ENCODE assay signal across 11 cellular contexts in the genomic region with DNA sequence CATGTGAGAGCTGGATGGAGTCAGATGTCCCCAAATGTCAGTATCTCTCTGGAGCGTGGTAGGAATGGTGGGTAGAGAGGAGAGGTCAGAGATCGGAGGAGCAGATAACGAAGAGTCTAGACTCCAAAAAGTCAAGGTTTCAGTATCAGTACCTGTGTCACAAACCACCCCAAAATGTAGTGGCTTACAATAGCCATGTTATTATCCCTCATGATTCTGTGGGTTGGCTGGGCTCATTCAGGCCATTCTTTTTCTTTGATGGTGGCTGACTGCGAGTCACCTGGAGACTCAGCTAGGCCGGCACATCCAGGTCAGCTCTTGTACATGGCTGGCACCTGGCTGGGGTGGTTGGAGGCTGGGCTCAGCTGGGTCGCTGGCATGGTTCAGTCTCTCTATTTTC. TPM values are rescaled to one million over a fixed set of nuclear protein-coding genes. Genes with fewer than 3 reads are reported as not detected.
A peak's percentile ranks its signal among the peaks of the same experiment; 100 is the strongest.
DNase-seq lines count a peak whose midpoint lies in the region; ATAC-seq and TF ChIP-seq lines count a peak whose summit lies in the region.
"Had no signal": no experiment of that assay in that cellular context is flagged by ENCODE, and none has a peak within 500 bp of the region (broad histone marks: within the 10 kb centered on the region; RNA-seq: fewer than 3 reads in every experiment).

No MANE protein-coding gene starts in this region.

- H3K9me2 ChIP-seq in SU-DHL-6 (replicated peaks; ENCODE audit: insufficient read depth, low read length) (no peaks in the 10 kb centered on the region), hepatocyte (replicated peaks; ENCODE audit: insufficient read depth) (no peaks in the 10 kb centered on the region)

- DNase-seq in natural killer cell treated with Interleukin-12 subunit alpha and Interleukin-12 subunit beta and Interleukin-15 and Interleukin-18, amount 100 ng/mL, for 72 hours (ENCODE audit: low spot score), result no peak
- DNase-seq in EL, result no peak
- DNase-seq in hepatocyte (ENCODE audit: low spot score), result no peak
- DNase-seq in NCI-H2171 (lab: John Stamatoyannopoulos, UW), result no peak
- DNase-seq: foreskin fibroblast, psoas muscle, SJCRH30 had no signal

- H3K4me1 ChIP-seq in hepatocyte (ENCODE audit: insufficient read depth), result peaks cover 1% of the 10 kb centered on the region
- H3K4me1 ChIP-seq: psoas muscle, SJCRH30 had no signal

- peaks cover 61 to 64% of the 10 kb centered on the region in 2 donors for H3K4me1 Mint-ChIP-seq in natural killer cell treated with Interleukin-12 subunit alpha and Interleukin-12 subunit beta and Interleukin-15 and Interleukin-18, amount 100 ng/mL, for 72 hours (ENCODE audit: low read depth in 2 of 2)

- TF ChIP-seq CTCF in SU-DHL-6 (IDR thresholded peaks at IDR 0.05; ENCODE audit: insufficient read depth, low read length, poor library complexity, severe bottlenecking), result no peak
- TF ChIP-seq CTCF in hepatocyte (IDR thresholded peaks at IDR 0.05; ENCODE audit: poor library complexity), result no peak

- peaks cover 31% of the 10 kb centered on the region for H3F3A ChIP-seq in SU-DHL-6 (ENCODE audit: insufficient read depth)

- H3K27me3 Mint-ChIP-seq in natural killer cell treated with Interleukin-12 subunit alpha and Interleukin-12 subunit beta and Interleukin-15 and Interleukin-18, amount 100 ng/mL, for 72 hours, result no peaks in the 10 kb centered on the region

- H3K9ac ChIP-seq in SU-DHL-6 (ENCODE audit: low read length), result peak overlapping the region; percentile 36; the same call in 1 of the 2 replicates

- H3K27ac ChIP-seq in SU-DHL-6 (ENCODE audit: low read depth, low read length) (peak overlapping the region; percentile 80), hepatocyte (no peak overlapping the region)
- H3K27ac ChIP-seq: psoas muscle, SJCRH30 had no signal

- H3K27ac Mint-ChIP-seq in natural killer cell treated with Interleukin-12 subunit alpha and Interleukin-12 subunit beta and Interleukin-15 and Interleukin-18, amount 100 ng/mL, for 72 hours, result peak overlapping the region; percentile 81 to 93

- H3K9me3 ChIP-seq in SU-DHL-6 (ENCODE audit: insufficient read depth, low read length) (no peaks in the 10 kb centered on the region), hepatocyte (ENCODE audit: low read depth) (no peaks in the 10 kb centered on the region)
- H3K9me3 ChIP-seq: psoas muscle, SJCRH30 had no signal

- H3K79me2 ChIP-seq in SU-DHL-6 (ENCODE audit: insufficient read depth, low read length) (no peaks in the 10 kb centered on the region), hepatocyte (no peaks in the 10 kb centered on the region)

- WGBS in hepatocyte (ENCODE audit: low lambda C conversion rate, missing lambda C conversion rate), result 95% methylated on average over 6 of the region's 6 CpGs

- H3K4me2 ChIP-seq in SU-DHL-6 (ENCODE audit: low read depth, low read length, poor library complexity, severe bottlenecking) (peak overlapping the region; percentile 41), hepatocyte (no peak overlapping the region)

- H3K27me3 ChIP-seq in SU-DHL-6 (ENCODE audit: low read length) (no peaks in the 10 kb centered on the region), hepatocyte (no peaks in the 10 kb centered on the region)
- H3K27me3 ChIP-seq: SJCRH30 had no signal

- no peak overlapping the region for H2AFZ ChIP-seq in SU-DHL-6 (ENCODE audit: low read depth, low read length, severe bottlenecking)
- H2AFZ ChIP-seq in hepatocyte, result no peak overlapping the region

- H4K20me1 ChIP-seq in SU-DHL-6 (ENCODE audit: low read depth, low read length) (no peaks in the 10 kb centered on the region), hepatocyte (ENCODE audit: insufficient read depth, poor library complexity, severe bottlenecking) (no peaks in the 10 kb centered on the region)

- ATAC-seq in GM18517 (IDR thresholded peaks at IDR 0.05; ENCODE audit: unreplicated experiment) (peak; percentile 12), GM21528 (IDR thresholded peaks at IDR 0.05; ENCODE audit: low FRiP score, unreplicated experiment) (peak; percentile 9)
- ATAC-seq in natural killer cell treated with Interleukin-12 subunit alpha and Interleukin-12 subunit beta and Interleukin-15 and Interleukin-18, amount 100 ng/mL, for 72 hours, result no peak
- ATAC-seq: psoas muscle had no signal

- H3K36me3 ChIP-seq in SU-DHL-6 (ENCODE audit: low read length), result no peaks in the 10 kb centered on the region
- no peaks in the 10 kb centered on the region for H3K36me3 ChIP-seq in hepatocyte (replicated peaks; ENCODE audit: insufficient read depth, low read depth)
- H3K36me3 ChIP-seq: SJCRH30 had no signal

- H3K36me3 Mint-ChIP-seq in natural killer cell treated with Interleukin-12 subunit alpha and Interleukin-12 subunit beta and Interleukin-15 and Interleukin-18, amount 100 ng/mL, for 72 hours, result peaks cover 16% of the 10 kb centered on the region

- peak overlapping the region; percentile 27 for H3K4me3 Mint-ChIP-seq in natural killer cell treated with Interleukin-12 subunit alpha and Interleukin-12 subunit beta and Interleukin-15 and Interleukin-18, amount 100 ng/mL, for 72 hours

- H3K4me3 ChIP-seq in SU-DHL-6 (ENCODE audit: insufficient read depth, low read length, poor library complexity, severe bottlenecking) (no peak overlapping the region), hepatocyte (no peak overlapping the region)
- H3K4me3 ChIP-seq: psoas muscle, SJCRH30 had no signal

- peaks cover 8% of the 10 kb centered on the region for H3K9me3 Mint-ChIP-seq in natural killer cell treated with Interleukin-12 subunit alpha and Interleukin-12 subunit beta and Interleukin-15 and Interleukin-18, amount 100 ng/mL, for 72 hours

RNA-seq across cellular contexts. Expression of a gene that starts 7.3 kb away (rescaled TPM):
- total RNA-seq in natural killer cell treated with Interleukin-12 subunit alpha and Interleukin-12 subunit beta and Interleukin-15 and Interleukin-18, amount 100 ng/mL, for 72 hours, result under 1 TPM; 0.11 to 0.29 TPM
- 1.3 and 2.8 TPM in 2 replicates for total RNA-seq in hepatocyte
- polyA plus RNA-seq in hepatocyte, result 0.47 and 0.97 TPM in 2 replicates
- total RNA-seq: psoas muscle, SJCRH30 had no signal
- polyA plus RNA-seq: liver had no signal

RNA-seq across cellular contexts. Expression of a gene that starts 24.5 kb away (rescaled TPM):
- total RNA-seq in natural killer cell treated with Interleukin-12 subunit alpha and Interleukin-12 subunit beta and Interleukin-15 and Interleukin-18, amount 100 ng/mL, for 72 hours, result 1,000 to 10,000 TPM in 1 of 2 donors, 100 to 1,000 TPM in 1; 666 to 1,078 TPM
- total RNA-seq in hepatocyte, result 4.7 and 10.5 TPM in 2 replicates
- polyA plus RNA-seq in hepatocyte, result 9.9 and 11.3 TPM in 2 replicates
- total RNA-seq: SJCRH30 had no signal

RNA-seq across cellular contexts. Expression of a gene that starts 31.5 kb away (rescaled TPM):
- 1 to 10 TPM; 1.3 to 3.9 TPM for total RNA-seq in natural killer cell treated with Interleukin-12 subunit alpha and Interleukin-12 subunit beta and Interleukin-15 and Interleukin-18, amount 100 ng/mL, for 72 hours
- total RNA-seq in hepatocyte, result 17.9 and 23.6 TPM in 2 replicates
- polyA plus RNA-seq in hepatocyte, result 29.7 and 39.1 TPM in 2 replicates

Comparison
In these comparisons a context has a peak if more than half of its experiments do, and no peak if none do; other contexts are left out.
1. ATAC-seq: peak in GM18517 (single experiment) and GM21528 (single experiment); none in natural killer cell treated with Interleukin-12 subunit alpha and Interleukin-12 subunit beta and Interleukin-15 and Interleukin-18, amount 100 ng/mL, for 72 hours (0 of 2).
2. RNA of a gene that starts 24.5 kb away (total RNA-seq): 666 to 1,078 TPM in natural killer cell treated with Interleukin-12 subunit alpha and Interleukin-12 subunit beta and Interleukin-15 and Interleukin-18, amount 100 ng/mL, for 72 hours; 4.7 to 10.5 TPM in hepatocyte; every median in the first group is over 10 times any median in the second.